In genomic region chr1:9822490-9822889, GRCh38 we compare ENCODE assay signal across 1 cellular context.
TF ChIP-seq lines count a peak whose summit lies in the region.

No MANE protein-coding gene starts in this region.

TF ChIP-seq in GM23338, 12 proteins besides CTCF, POLR2A, EP300 and RAD21 (continued from another document):
- TF ChIP-seq ZNF462 (CRISPR knock-in tag; IDR thresholded peaks at IDR 0.05) (no peak), POLR2AphosphoS5 (IDR thresholded peaks at IDR 0.05; ENCODE audit: low read depth) (no peak), ZNF331 (CRISPR knock-in tag; IDR thresholded peaks at IDR 0.05; ENCODE audit: low read depth) (no peak), REST (IDR thresholded peaks at IDR 0.05; ENCODE audit: unreplicated experiment) (no peak)
